8 cellular contexts compared by ENCODE assay signal in the genomic region with DNA sequence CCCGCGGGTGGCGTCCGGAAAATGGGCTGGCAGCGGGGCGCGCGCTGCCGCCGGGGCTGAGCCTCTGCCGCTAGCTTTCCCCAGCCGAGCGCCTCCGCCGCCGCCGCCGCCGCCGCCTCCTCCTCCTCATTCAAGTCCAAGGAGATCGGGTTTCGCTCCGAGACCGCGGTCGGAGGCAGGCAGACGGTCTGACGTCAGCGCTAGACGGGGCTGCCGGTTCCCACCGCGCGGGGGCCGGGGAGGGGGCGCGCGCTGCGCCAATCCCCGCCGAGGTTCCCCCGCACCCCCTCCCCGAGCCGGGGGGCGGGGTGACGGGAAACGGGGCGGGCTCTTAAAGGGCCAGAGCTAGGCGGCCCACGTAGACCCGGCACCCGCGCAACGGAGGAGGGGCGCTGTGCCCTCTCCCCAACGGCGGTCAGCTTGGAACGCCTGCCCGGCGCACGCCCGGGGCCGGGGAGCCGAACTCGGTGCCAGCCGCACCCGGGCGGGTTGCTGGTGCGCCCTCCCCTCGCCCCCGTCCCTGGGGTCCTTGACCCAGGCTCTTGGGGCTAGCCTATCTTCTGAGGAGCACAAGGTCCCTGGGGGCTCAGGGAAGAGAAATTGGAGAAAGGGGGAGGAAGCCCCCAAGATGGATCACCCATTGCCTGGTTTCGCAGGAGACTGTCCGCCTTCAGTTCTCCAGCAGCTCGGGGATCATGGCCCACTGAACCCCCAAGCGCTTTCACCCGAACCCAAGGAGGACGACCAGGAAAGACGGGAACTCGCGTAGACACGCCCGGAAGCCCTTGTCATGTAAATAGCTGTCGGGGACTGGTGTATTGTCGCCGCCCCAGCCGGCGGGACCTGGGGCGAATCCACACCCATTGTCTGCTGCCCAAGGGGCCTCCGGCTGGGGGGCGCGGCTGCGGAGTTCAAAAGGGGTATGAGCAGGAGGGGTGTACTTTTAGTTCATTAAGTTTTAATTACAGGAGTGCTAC. TPM values are rescaled to one million over a fixed set of nuclear protein-coding genes. Genes with fewer than 3 reads are reported as not detected.
DNase-seq lines count a peak whose midpoint lies in the region; ATAC-seq and TF ChIP-seq lines count a peak whose summit lies in the region.

Gene PMEPA1, minus strand, starts transcription at position 193 of the 977 bp plus-strand sequence. CDS start 433 bp downstream, outside the sequence.

- peak; percentile 85 for DNase-seq in AG04450 (ENCODE audit: low read depth, low spot score)
- peak; percentile 94 to 98 for DNase-seq in NCI-H526 (lab: John Stamatoyannopoulos, UW)
- DNase-seq in activated CD8-positive, alpha-beta memory T cell treated with anti-CD3 and anti-CD28 coated beads for 48 hours (ENCODE audit: low read depth in 2 of 3, low spot score in 2 of 3): peak; percentile 64 to 86 (median 70)
- DNase-seq in effector memory CD4-positive, alpha-beta T cell: peak; percentile 90 to 93 (median 92)
- DNase-seq in lung microvascular endothelial cell (ENCODE audit: low read depth in 2 of 2): peak; percentile 78 to 97
- DNase-seq in stimulated activated CD4-positive, alpha-beta T cell treated with anti-CD3 and anti-CD28 coated beads, TNF-alpha, amount 100 ng/mL, for 1 hour (ENCODE audit: low read depth in 3 of 3, low spot score in 1 of 3): peak; percentile 88 to 91 (median 89)

- H3K27me3 ChIP-seq in AG04450 (ENCODE audit: control insufficient read depth, insufficient read depth, low read length): peaks cover 6% of the 10 kb centered on the region
- no peaks in the 10 kb centered on the region for H3K27me3 ChIP-seq in effector memory CD4-positive, alpha-beta T cell (replicated peaks; ENCODE audit: control insufficient read depth, insufficient read depth, low read length, poor library complexity, severe bottlenecking)

- H3K9me3 ChIP-seq in AG04450 (ENCODE audit: control insufficient read depth, insufficient read depth, low read length): no peaks in the 10 kb centered on the region; the same call in 1 of the 2 replicates
- no peaks in the 10 kb centered on the region for H3K9me3 ChIP-seq in effector memory CD4-positive, alpha-beta T cell (ENCODE audit: control insufficient read depth, low read length)

- peaks cover 15% of the 10 kb centered on the region for H3K4me1 ChIP-seq in effector memory CD4-positive, alpha-beta T cell (ENCODE audit: control insufficient read depth, insufficient read depth, low read length, poor library complexity, severe bottlenecking)

- TF ChIP-seq CTCF in AG04450 (IDR thresholded peaks at IDR 0.05; ENCODE audit: low read depth, low read length): no peak

- ATAC-seq in GM19035 (IDR thresholded peaks at IDR 0.05; ENCODE audit: unreplicated experiment) (peak; percentile 88), HG03432 (IDR thresholded peaks at IDR 0.05; ENCODE audit: unreplicated experiment) (peak; percentile 75)

- POLR2A ChIA-PET in AG04450 (lab: Yijun Ruan, JAX): interaction anchor here (0.6 to 1.8 kb wide), 5 partner anchors 8 to 519 kb away, joined by 3 to 15 read pairs (median 3); no protein-coding TSS in a partner anchor

- CTCF ChIA-PET in AG04450 (lab: Charles Lee): interaction anchor here (0.7 to 1.4 kb wide), 2 partner anchors 18 to 460 kb away, joined by 3 to 4 read pairs; no protein-coding TSS in a partner anchor

- H3K27ac ChIP-seq in AG04450 (ENCODE audit: low read depth, low read length): no peak within 1 kb of the TSS
- peak within 1 kb of the TSS; percentile 79 for H3K27ac ChIP-seq in effector memory CD4-positive, alpha-beta T cell (ENCODE audit: insufficient read depth, low read length, poor library complexity, severe bottlenecking)

- no peaks in the 10 kb centered on the region for H3K36me3 ChIP-seq in effector memory CD4-positive, alpha-beta T cell (ENCODE audit: control insufficient read depth, insufficient read depth, low read length)

- H3K4me3 ChIP-seq in AG04450 (ENCODE audit: low read depth, low read length): peak within 1 kb of the TSS; percentile 65
- peak within 1 kb of the TSS; percentile 88 for H3K4me3 ChIP-seq in effector memory CD4-positive, alpha-beta T cell (ENCODE audit: insufficient read depth, low read depth, low read length, poor library complexity, severe bottlenecking)

RNA-seq across cellular contexts. Expression of gene PMEPA1, which starts in this region (rescaled TPM):
- polyA plus RNA-seq in AG04450 (2011; rRNA removed): 4.3 and 5.6 TPM in 2 replicates
- 4.6 and 5.6 TPM in 2 replicates for polyA minus RNA-seq in AG04450 (2011; rRNA and poly(A)+ RNA removed)
- total RNA-seq in lung microvascular endothelial cell: 0.40 and 1.3 TPM in 2 replicates
